ENCODE assay signal across 7 cellular contexts in the genomic region with DNA sequence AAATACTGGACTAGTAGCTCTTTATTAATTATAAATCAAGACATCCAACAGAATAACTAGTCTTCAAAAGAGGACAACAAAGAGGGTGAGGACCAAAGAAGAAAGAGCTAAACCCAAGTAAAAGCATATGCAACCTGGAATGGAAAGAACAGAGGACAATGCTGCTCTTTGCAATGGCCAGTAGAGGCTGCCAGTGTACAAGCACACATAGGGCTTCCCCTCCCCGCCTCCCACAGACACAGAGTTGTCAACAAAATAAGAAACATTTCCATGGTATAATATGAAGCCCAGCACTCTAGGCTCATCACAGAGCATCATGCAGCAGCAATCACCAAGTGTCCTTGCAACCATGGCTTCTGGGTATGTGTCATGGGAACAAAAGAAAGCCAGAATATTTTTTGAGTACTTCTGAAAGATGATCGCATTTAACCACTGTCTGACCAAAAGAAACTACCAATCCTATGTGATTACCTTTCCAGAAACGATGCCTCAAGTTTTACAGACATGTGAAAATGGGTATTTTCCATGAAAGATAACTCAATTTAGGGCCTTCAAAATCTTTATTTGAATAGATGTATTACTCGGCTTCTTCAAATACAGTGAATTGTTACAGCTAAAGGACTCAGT.
A peak's percentile ranks its signal among the peaks of the same experiment; 100 is the strongest.
DNase-seq lines count a peak whose midpoint lies in the region; ATAC-seq and TF ChIP-seq lines count a peak whose summit lies in the region.

No MANE protein-coding gene starts in this region.

- peak; percentile 98 for TF ChIP-seq CTCF in GM13976 (IDR thresholded peaks at IDR 0.05; ENCODE audit: borderline replicate concordance, control extremely low read depth, extremely low read depth, insufficient read depth, missing control alignments)

- DNase-seq in GM13976 (ENCODE audit: low spot score) = peak; percentile 51
- DNase-seq in NAMALWA (ENCODE audit: low spot score) = peak; percentile 79
- DNase-seq in SW480 (ENCODE audit: low spot score) = peak; percentile 60
- DNase-seq in anterior cingulate cortex (lab: John Stamatoyannopoulos, UW) = peak in 34 of 58 donors; percentile 1 to 45 (median 14)
- DNase-seq in hippocampal formation (lab: John Stamatoyannopoulos, UW) = peak; percentile 31 to 39
- peak; percentile 32 for DNase-seq in smooth muscle cell of the brain vasculature (ENCODE audit: low read depth, low spot score)

- in situ Hi-C loops in GM13976 (cut with MboI; ENCODE audit: low sequenced_read_pairs, unreplicated experiment) = loop anchor here (25.0 kb wide), 2 partner anchors 605 to 645 kb away; no protein-coding TSS in a partner anchor

- ATAC-seq in HG02623 (IDR thresholded peaks at IDR 0.05; ENCODE audit: unreplicated experiment) = peak; percentile 99

Comparison
In these comparisons a context has a peak if more than half of its experiments do, and no peak if none do; other contexts are left out.
1. Peak in every context shown above with its lines: DNase-seq and ATAC-seq.
2. DNase-seq: peak in every context shown above with its lines; median percentile 79 in NAMALWA; 60 in SW480; 51 in GM13976; 35 in hippocampal formation; 32 in smooth muscle cell of the brain vasculature; 14 in anterior cingulate cortex.